10 cellular contexts compared by ENCODE assay signal in the genomic region with DNA sequence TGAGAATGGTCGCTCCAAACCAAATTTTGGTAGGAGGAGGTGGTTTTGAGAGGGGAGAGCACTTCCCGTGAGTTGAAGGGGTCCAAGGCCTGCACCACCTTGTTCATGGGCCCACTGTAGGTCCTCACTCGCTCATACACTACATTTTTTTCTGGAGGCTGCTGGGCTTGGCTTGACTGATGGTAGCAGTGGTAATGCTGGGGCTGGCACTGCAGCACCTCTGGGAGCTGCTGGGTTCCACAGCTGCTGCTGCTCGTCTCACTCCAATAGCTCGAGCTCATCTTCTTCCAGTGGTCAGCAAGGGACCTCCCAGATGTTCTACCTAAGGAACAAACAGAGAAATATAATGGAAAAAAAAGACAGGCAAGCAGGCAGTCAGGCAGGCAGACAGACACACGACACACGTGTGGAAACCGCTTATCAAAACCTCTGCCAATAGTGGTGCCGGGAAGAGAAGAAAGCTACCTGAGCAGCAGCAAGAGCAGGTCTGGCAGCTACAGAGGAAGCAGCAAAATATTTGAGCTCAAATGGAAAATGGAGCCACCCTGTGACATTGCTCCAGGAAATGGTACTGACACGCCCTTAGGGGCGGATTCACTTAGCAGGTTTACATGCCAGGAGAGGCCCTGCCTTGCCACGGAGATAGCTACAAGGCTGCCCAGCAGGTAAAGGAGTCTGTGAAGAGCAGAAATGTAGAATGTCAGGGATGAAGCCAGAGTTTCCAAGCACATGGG. TPM values are rescaled to one million over a fixed set of nuclear protein-coding genes. Genes with fewer than 3 reads are reported as not detected.
DNase-seq lines count a peak whose midpoint lies in the region; TF ChIP-seq lines count a peak whose summit lies in the region.
"Had no signal": no experiment of that assay in that cellular context is flagged by ENCODE, and none has a peak within 500 bp of the region (broad histone marks: within the 10 kb centered on the region; RNA-seq: fewer than 3 reads in every experiment).

A gene with protein sequence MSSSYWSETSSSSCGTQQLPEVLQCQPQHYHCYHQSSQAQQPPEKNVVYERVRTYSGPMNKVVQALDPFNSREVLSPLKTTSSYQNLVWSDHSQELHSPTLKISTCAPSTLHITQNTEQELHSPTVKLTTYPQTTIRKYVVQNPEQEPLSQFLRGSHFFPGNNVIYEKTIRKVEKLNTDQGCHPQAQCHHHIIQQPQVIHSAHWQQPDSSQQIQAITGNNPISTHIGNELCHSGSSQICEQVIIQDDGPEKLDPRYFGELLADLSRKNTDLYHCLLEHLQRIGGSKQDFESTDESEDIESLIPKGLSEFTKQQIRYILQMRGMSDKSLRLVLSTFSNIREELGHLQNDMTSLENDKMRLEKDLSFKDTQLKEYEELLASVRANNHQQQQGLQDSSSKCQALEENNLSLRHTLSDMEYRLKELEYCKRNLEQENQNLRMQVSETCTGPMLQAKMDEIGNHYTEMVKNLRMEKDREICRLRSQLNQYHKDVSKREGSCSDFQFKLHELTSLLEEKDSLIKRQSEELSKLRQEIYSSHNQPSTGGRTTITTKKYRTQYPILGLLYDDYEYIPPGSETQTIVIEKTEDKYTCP (minus strand): TSS at position 492 of the 734 bp plus-strand sequence. CDS start 211 bp downstream, at position 281.

- H3K4me1 Mint-ChIP-seq in chondrocyte (ENCODE audit: low read depth) (no peaks in the 10 kb centered on the region), CD14-positive monocyte (no peaks in the 10 kb centered on the region)

- DNase-seq in NCI-H82 (lab: John Stamatoyannopoulos, UW), result peak; percentile 1
- DNase-seq in NCI-H82 treated with DMSO at 0.1 percent for 48 hours (lab: John Stamatoyannopoulos, UW; ENCODE audit: unreplicated experiment), result no peak
- DNase-seq in NCI-H2029 treated with DMSO at 0.1 percent for 48 hours (lab: John Stamatoyannopoulos, UW), result peak; percentile 35
- peak; percentile 19 for DNase-seq in chondrocyte (ENCODE audit: low spot score)
- peak; percentile 73 for DNase-seq in stomach
- DNase-seq in CD14-positive monocyte (ENCODE audit: low spot score), result no peak
- no peak for DNase-seq in ACHN
- no peak for DNase-seq in activated CD4-positive, alpha-beta T cell treated with anti-CD3 and anti-CD28 coated beads for 1 hour
- DNase-seq: H7, IMR-90 had no signal

- no peaks in the 10 kb centered on the region for H3K36me3 ChIP-seq in stomach

- H3K9me3 Mint-ChIP-seq in chondrocyte (ENCODE audit: low read depth), result no peaks in the 10 kb centered on the region
- peaks cover 0 to 3% (median 0%) of the 10 kb centered on the region in 7 donors for H3K9me3 Mint-ChIP-seq in CD14-positive monocyte

- TF ChIP-seq CTCF in chondrocyte (IDR thresholded peaks at IDR 0.05) (no peak), stomach (IDR thresholded peaks at IDR 0.05) (no peak), CD14-positive monocyte (IDR thresholded peaks at IDR 0.05) (no peak)

- in situ Hi-C loops in ACHN (cut with HindIII; ENCODE audit: low pct_ligation_motif_present, low pct_unique_long_range_greater_than_20kb, low sequenced_read_pairs), result no loop called here

- H3K4me3 Mint-ChIP-seq in chondrocyte (ENCODE audit: unreplicated experiment), result no peak within 1 kb of the TSS
- H3K4me3 Mint-ChIP-seq in CD14-positive monocyte, result no peak within 1 kb of the TSS

- 24 to 47% (median 29%) methylated on average over 12 of the region's 12 CpGs for WGBS in stomach, 5 donors

- H3K4me1 ChIP-seq in stomach, result no peaks in the 10 kb centered on the region

- H3K27me3 Mint-ChIP-seq in chondrocyte (ENCODE audit: low read depth) (no peaks in the 10 kb centered on the region), CD14-positive monocyte (ENCODE audit: low read depth in 3 of 3) (peaks cover 0 to 2% (median 0%) of the 10 kb centered on the region in 3 donors)

- intact Hi-C loops in stomach (cut with DNase I; ENCODE audit: low total_unique reads) (no loop called here), CD14-positive monocyte (cut with micrococcal nuclease) (no loop called here)

- H3K4me3 ChIP-seq in stomach, result peak within 1 kb of the TSS; percentile 3 to 40 (median 22)

- H3K27ac Mint-ChIP-seq in chondrocyte (ENCODE audit: unreplicated experiment) (no peak within 1 kb of the TSS), CD14-positive monocyte (no peak within 1 kb of the TSS)

- TF ChIP-seq EP300 in stomach (IDR thresholded peaks at IDR 0.05), result no peak

- no peaks in the 10 kb centered on the region for H3K9me3 ChIP-seq in stomach

- no peaks in the 10 kb centered on the region for H3K27me3 ChIP-seq in stomach

- H3K36me3 Mint-ChIP-seq in chondrocyte (ENCODE audit: low read depth) (no peaks in the 10 kb centered on the region), CD14-positive monocyte (no peaks in the 10 kb centered on the region)

- TF ChIP-seq POLR2A in stomach (IDR thresholded peaks at IDR 0.05), result peak in 1 of 4 donors; percentile 26

- H3K27ac ChIP-seq in stomach, result peak within 1 kb of the TSS; percentile 52 to 80 (median 65)

RNA-seq across cellular contexts. Expression of the gene that starts here (rescaled TPM):
- total RNA-seq in chondrocyte (not detected in 3 replicates), stomach (10 to 100 TPM in 4 of 5 donors, 1 to 10 TPM in 1; 6.7 to 47.5 (median 34.2) TPM)
- polyA plus RNA-seq in stomach (10 to 100 TPM in 1 of 3 donors, 1 to 10 TPM in 2; 4.8 to 20.6 (median 5.6) TPM), CD14-positive monocyte (not detected)
- total RNA-seq: H7, IMR-90 had no signal
- polyA plus RNA-seq: IMR-90 had no signal

Comparison
In these comparisons a context has a peak if more than half of its experiments do, and no peak if none do; other contexts are left out.
1. RNA of the gene that starts here (polyA plus RNA-seq): 4.8 to 20.6 TPM in stomach; not detected in CD14-positive monocyte; every median in the first group is over 4 times any median in the second.
2. DNase-seq: peak in NCI-H82 (single experiment), NCI-H2029 treated with DMSO at 0.1 percent for 48 hours (single experiment) and stomach (single experiment); none in NCI-H82 treated with DMSO at 0.1 percent for 48 hours (single experiment), CD14-positive monocyte (single experiment), ACHN (single experiment) and activated CD4-positive, alpha-beta T cell treated with anti-CD3 and anti-CD28 coated beads for 1 hour (single experiment).
3. Peak in DNase-seq in chondrocyte; RNA of the gene not detected or under 1 TPM.